In the genomic region with DNA sequence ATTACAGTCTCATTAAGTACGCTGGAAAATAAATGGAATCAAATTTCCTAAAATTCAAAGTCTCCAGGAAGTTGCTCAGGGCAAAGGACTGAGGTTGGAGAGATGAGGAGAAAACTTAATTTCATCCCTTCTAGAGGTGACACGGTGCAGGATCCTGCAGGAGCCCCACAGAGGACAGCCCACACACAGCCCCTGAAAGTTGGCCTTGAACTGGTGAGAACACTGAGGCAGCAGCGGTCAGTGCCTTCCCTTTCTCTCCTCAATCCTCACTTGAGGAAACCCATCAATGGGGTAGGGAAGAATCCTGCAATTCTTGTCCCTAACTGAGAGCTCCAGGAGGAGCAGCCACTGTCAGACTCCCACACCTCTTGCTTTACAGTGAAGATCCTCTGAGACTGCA, we compare ENCODE assay signal across 10 cellular contexts. TPM values are rescaled to one million over a fixed set of nuclear protein-coding genes. Genes with fewer than 3 reads are reported as not detected.
"Had no signal": no experiment of that assay in that cellular context is flagged by ENCODE, and none has a peak within 500 bp of the region (broad histone marks: within the 10 kb centered on the region; RNA-seq: fewer than 3 reads in every experiment).

No MANE protein-coding gene starts in this region.

- H3K4me3 Mint-ChIP-seq: GM23338, H9, HFFc6 had no signal

- H3K9me3 ChIP-seq: HAP-1 had no signal

- H2AFZ ChIP-seq: GM23248, GM23338 had no signal

- H3K36me3 ChIP-seq: HAP-1 had no signal

- H3K9me3 Mint-ChIP-seq: GM23338, H9, HFFc6 had no signal

- H3K9ac ChIP-seq: GM23248 had no signal

- H3K4me1 ChIP-seq: HAP-1 had no signal

- H3K4me3 ChIP-seq: GM23248, GM23338, HAP-1 had no signal

- H3K27ac ChIP-seq: GM23248 had no signal

- H3K27ac Mint-ChIP-seq: GM23338, H9, HFFc6 had no signal

- H3K4me1 Mint-ChIP-seq: H9 had no signal

- H3K4me2 ChIP-seq: GM23338 had no signal

- DNase-seq: GM23248, GOT3, H7, H9, HCEC 1CT, HFFc6 had no signal

RNA-seq across cellular contexts. Expression of a gene that starts 37.5 kb away (rescaled TPM):
- total RNA-seq: GM23248, H1, H4, HFFc6 had no signal
